ENCODE assay signal across 12 cellular contexts in the genomic region with DNA sequence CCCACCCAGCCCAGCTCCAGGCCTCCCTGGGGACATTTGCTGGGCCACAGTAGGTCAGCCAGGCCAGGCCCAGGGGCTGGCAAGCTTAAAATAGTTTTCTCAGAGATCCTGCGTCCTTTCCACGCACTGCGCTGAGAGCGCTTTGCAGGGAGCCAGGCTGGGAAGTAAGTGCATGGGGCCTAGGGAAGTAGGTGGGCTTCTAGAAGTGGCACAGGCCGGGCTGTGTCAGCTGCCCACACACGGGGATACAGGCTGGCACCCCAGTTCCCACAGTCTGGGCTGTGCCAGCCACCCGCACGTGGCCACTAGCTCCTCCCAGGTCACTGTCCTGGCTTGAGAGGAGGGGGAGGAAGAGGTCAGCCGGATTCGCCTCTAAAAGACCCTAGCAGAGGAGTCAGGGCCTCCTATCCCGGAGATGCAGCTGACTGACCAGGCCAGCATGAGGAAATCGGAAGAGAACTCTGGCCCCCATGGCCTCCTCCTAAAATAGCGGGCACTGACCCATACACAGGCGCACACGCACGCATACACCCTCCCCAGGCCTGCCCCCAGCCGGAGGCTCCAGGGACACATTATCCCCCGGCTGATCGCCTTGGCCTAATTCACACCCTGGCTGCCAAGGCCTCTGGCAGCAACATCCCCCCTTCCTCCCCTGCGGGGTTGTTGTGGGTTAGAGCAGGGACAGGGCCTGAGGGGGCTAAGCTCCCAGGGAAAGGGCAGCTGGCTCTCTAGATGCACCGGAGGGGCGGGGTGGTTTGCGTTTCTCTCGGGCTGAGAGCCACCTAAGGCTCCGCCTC. TPM values are rescaled to one million over a fixed set of nuclear protein-coding genes. Genes with fewer than 3 reads are reported as not detected.
A peak's percentile ranks its signal among the peaks of the same experiment; 100 is the strongest.
DNase-seq lines count a peak whose midpoint lies in the region; ATAC-seq and TF ChIP-seq lines count a peak whose summit lies in the region.
"Had no signal": no experiment of that assay in that cellular context is flagged by ENCODE, and none has a peak within 500 bp of the region (broad histone marks: within the 10 kb centered on the region; RNA-seq: fewer than 3 reads in every experiment).

No MANE protein-coding gene starts in this region.

- H3K36me3 ChIP-seq in Panc1 (ENCODE audit: control insufficient read depth, insufficient read depth, low read length) = no peaks in the 10 kb centered on the region; the same call in none of the 2 replicates
- H3K36me3 ChIP-seq: thyroid gland had no signal

- in situ Hi-C loops in Panc1 (cut with HindIII; ENCODE audit: low pct_unique_long_range_greater_than_20kb, low sequenced_read_pairs) = no loop called here

- no peak for TF ChIP-seq CTCF in Panc1 (IDR thresholded peaks at IDR 0.05)

- H3K9me3 ChIP-seq in Panc1 (ENCODE audit: control insufficient read depth, insufficient read depth, low read depth, low read length) = no peaks in the 10 kb centered on the region
- H3K9me3 ChIP-seq: thyroid gland had no signal

- H3K4me1 ChIP-seq in Panc1 (ENCODE audit: control insufficient read depth, insufficient read depth, low read length) = peaks cover 84% of the 10 kb centered on the region

- intact Hi-C loops in Panc1 (cut with micrococcal nuclease; ENCODE audit: unreplicated experiment) = no loop called here
- intact Hi-C loops in left ventricle myocardium superior (cut with micrococcal nuclease) = no loop called here

- H3K27me3 Mint-ChIP-seq in stimulated activated memory B cell treated with anti-CD40 and anti-IgM and Interleukin-4, amounts not matched to agents 10 μg/mL and 1 μg/mL and 100 μg/mL, for 72 hours = no peaks in the 10 kb centered on the region
- H3K27me3 Mint-ChIP-seq: activated B cell treated with CpG ODN at 0.5 μM for 24 hours; activated T-helper 17 cell treated with anti-CD3 and anti-CD28 coated beads, Interleukin-2, amount 50 U/mL, for 72 hours had no signal

- no peaks in the 10 kb centered on the region for H3K27me3 ChIP-seq in Panc1 (ENCODE audit: control insufficient read depth, insufficient read depth, low read length)

- H3K27ac Mint-ChIP-seq in stimulated activated memory B cell treated with anti-CD40 and anti-IgM and Interleukin-4, amounts not matched to agents 10 μg/mL and 1 μg/mL and 100 μg/mL, for 72 hours = peak overlapping the region; percentile 74
- H3K27ac Mint-ChIP-seq: activated T-helper 17 cell treated with anti-CD3 and anti-CD28 coated beads, Interleukin-2, amount 50 U/mL, for 72 hours had no signal

- CTCF ChIA-PET in Panc1 (lab: Charles Lee) = no interaction called here

- H3K27ac ChIP-seq in Panc1 (ENCODE audit: low read length) = peak overlapping the region; percentile 96

- no peak overlapping the region for H3K4me3 Mint-ChIP-seq in stimulated activated memory B cell treated with anti-CD40 and anti-IgM and Interleukin-4, amounts not matched to agents 10 μg/mL and 1 μg/mL and 100 μg/mL, for 72 hours
- H3K4me3 Mint-ChIP-seq: activated T-helper 17 cell treated with anti-CD3 and anti-CD28 coated beads, Interleukin-2, amount 50 U/mL, for 72 hours had no signal

- no TSS peak for BruUV-seq in Panc1 (replicated peaks; lab: Mats Ljungman, UMichigan)

- peaks cover 5% of the 10 kb centered on the region for H3K36me3 Mint-ChIP-seq in stimulated activated memory B cell treated with anti-CD40 and anti-IgM and Interleukin-4, amounts not matched to agents 10 μg/mL and 1 μg/mL and 100 μg/mL, for 72 hours

- DNase-seq in NCI-H2227 (lab: John Stamatoyannopoulos, UW; ENCODE audit: unreplicated experiment) (peak; percentile 15), NCI-H2227 treated with DMSO at 0.1 percent for 48 hours (lab: John Stamatoyannopoulos, UW) (no peak), Panc1 (ENCODE audit: low read depth, low spot score) (no peak), left ventricle myocardium superior (peak; percentile 61), NCI-H1105 treated with DMSO at 0.1 percent for 48 hours (lab: John Stamatoyannopoulos, UW) (no peak), ecto neural progenitor cell (ENCODE audit: low spot score) (no peak)
- no peak for DNase-seq in activated CD4-positive, alpha-beta T cell treated with anti-CD3 and anti-CD28 coated beads, Interleukin-2, amount 50 U/mL, for 4 hours
- DNase-seq: 8988T, activated B cell treated with CpG ODN at 0.5 μM for 24 hours had no signal

- POLR2A ChIA-PET in Panc1 (lab: Charles Lee) = interaction anchor here (0.6 kb wide), 1 partner anchor 12 kb away, joined by 4 read pairs; no protein-coding TSS in a partner anchor

- peaks cover 79% of the 10 kb centered on the region for H3K4me1 Mint-ChIP-seq in stimulated activated memory B cell treated with anti-CD40 and anti-IgM and Interleukin-4, amounts not matched to agents 10 μg/mL and 1 μg/mL and 100 μg/mL, for 72 hours

- ATAC-seq in Panc1 (no peak), left ventricle myocardium superior (no peak)
- no peak for ATAC-seq in stimulated activated memory B cell treated with anti-CD40 and anti-IgM and Interleukin-4, amounts not matched to agents 10 μg/mL and 1 μg/mL and 100 μg/mL, for 72 hours
- ATAC-seq: activated T-helper 17 cell treated with anti-CD3 and anti-CD28 coated beads, Interleukin-2, amount 50 U/mL, for 72 hours had no signal

- peak overlapping the region in 1 of 2 experiments; percentile 6; a peak in 2 of 4 replicates for H3K4me3 ChIP-seq in Panc1 (ENCODE audit: low read depth in 2 of 2, low read length in 2 of 2)
- H3K4me3 ChIP-seq: thyroid gland had no signal

- no peaks in the 10 kb centered on the region for H3K9me3 Mint-ChIP-seq in stimulated activated memory B cell treated with anti-CD40 and anti-IgM and Interleukin-4, amounts not matched to agents 10 μg/mL and 1 μg/mL and 100 μg/mL, for 72 hours
- H3K9me3 Mint-ChIP-seq: activated B cell treated with CpG ODN at 0.5 μM for 24 hours; activated T-helper 17 cell treated with anti-CD3 and anti-CD28 coated beads, Interleukin-2, amount 50 U/mL, for 72 hours had no signal

RNA-seq across cellular contexts. Expression of a gene that starts 5.4 kb away (rescaled TPM):
- total RNA-seq in Panc1 (2021; ENCODE audit: unreplicated experiment) (167 TPM), left ventricle myocardium superior (9.4 TPM)
- polyA plus RNA-seq in Panc1 (2012; ENCODE audit: insufficient read length) = 145 TPM

Comparison
In these comparisons a context has a peak if more than half of its experiments do, and no peak if none do; other contexts are left out.
1. DNase-seq: peak in NCI-H2227 (single experiment) and left ventricle myocardium superior (single experiment); none in NCI-H2227 treated with DMSO at 0.1 percent for 48 hours (single experiment), Panc1 (single experiment), NCI-H1105 treated with DMSO at 0.1 percent for 48 hours (single experiment), ecto neural progenitor cell (single experiment) and activated CD4-positive, alpha-beta T cell treated with anti-CD3 and anti-CD28 coated beads, Interleukin-2, amount 50 U/mL, for 4 hours (0 of 2).
2. RNA of a gene that starts 5.4 kb away (total RNA-seq): 167 TPM in Panc1 (single experiment); 9.4 TPM in left ventricle myocardium superior (single experiment); every median in the first group is over 10 times any median in the second.